In the genomic region with DNA sequence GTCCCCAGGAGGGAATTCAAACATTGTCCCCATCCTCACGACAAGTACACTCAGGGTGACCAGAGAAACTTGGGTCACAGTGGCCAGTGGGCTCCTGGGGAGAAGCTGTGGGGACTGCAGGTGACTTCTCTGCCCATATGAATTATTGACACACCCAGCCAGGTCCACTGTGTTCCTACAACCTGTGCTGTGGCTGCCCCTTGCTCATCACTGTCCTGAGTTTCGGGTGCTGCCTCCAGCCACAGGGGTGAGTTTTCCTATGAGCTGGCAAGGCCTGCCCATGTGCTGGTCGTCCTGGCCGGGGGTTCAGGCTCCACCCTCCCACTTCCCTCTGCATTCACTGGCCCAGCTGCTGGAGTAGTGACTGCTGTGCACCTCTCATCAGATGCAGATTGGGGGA, we compare ENCODE assay signal across 35 cellular contexts. TPM values are rescaled to one million over a fixed set of nuclear protein-coding genes. Genes with fewer than 3 reads are reported as not detected.
"Had no signal": no experiment of that assay in that cellular context is flagged by ENCODE, and none has a peak within 500 bp of the region (broad histone marks: within the 10 kb centered on the region; RNA-seq: fewer than 3 reads in every experiment).

No MANE protein-coding gene starts in this region.

- H3K4me3 ChIP-seq: esophagus muscularis mucosa, gastrocnemius medialis had no signal

- H3K27me3 ChIP-seq: brain microvascular endothelial cell had no signal

- H3K27ac Mint-ChIP-seq: activated B cell treated with CpG ODN at 0.5 μM for 24 hours; activated CD4-positive, alpha-beta memory T cell treated with anti-CD3 and anti-CD28 coated beads for 36 hours; activated CD8-positive, alpha-beta memory T cell treated with anti-CD3 and anti-CD28 coated beads, Interleukin-2, amount 10 ng/mL, durations not matched to agents 7 days and 5 days; activated CD8-positive, alpha-beta T cell treated with anti-CD3 and anti-CD28 coated beads, Interleukin-2, amount 10 ng/mL, durations not matched to agents 7 days and 5 days; activated naive CD4-positive, alpha-beta T cell treated with anti-CD3 and anti-CD28 coated beads, Interleukin-2, amount 10 ng/mL, durations not matched to agents 7 days and 5 days; activated naive CD8-positive, alpha-beta T cell; activated T-helper 1 cell treated with anti-CD3 and anti-CD28 coated beads, Interleukin-12 subunit alpha, Interleukin-12 subunit beta, Interleukin-2, Interleukin-4 antibody, amounts not matched to agents 30 ng/mL and 10 ng/mL and 1 ng/mL, durations not matched to agents 14 hours and 24 hours and 36 hours; activated T-helper 2 cell treated with anti-CD3 and anti-CD28 coated beads, Interferon-gamma antibody, Interleukin-2, Interleukin-4, amounts not matched to agents 10 μg/mL and 5 μg/mL and 100 μg/mL, durations not matched to agents 14 hours and 24 hours and 36 hours; effector memory CD8-positive, alpha-beta T cell; T-helper 17 cell; T-helper 2 cell treated with Interferon-gamma antibody and Interleukin-4, amounts not matched to agents 5 μg/mL and 100 μg/mL, for 36 hours had no signal

- DNase-seq: activated B cell treated with CpG ODN at 0.5 μM for 24 hours; activated CD4-positive, alpha-beta memory T cell treated with anti-CD3 and anti-CD28 coated beads for 36 hours; activated CD4-positive, alpha-beta T cell treated with anti-CD3 and anti-CD28 coated beads for 48 hours; activated CD4-positive, alpha-beta T cell treated with anti-CD3 and anti-CD28 coated beads, Interleukin-2, amount 50 U/mL, for 1 hour; activated CD8-positive, alpha-beta memory T cell treated with anti-CD3 and anti-CD28 coated beads, Interleukin-2, amount 10 ng/mL, durations not matched to agents 7 days and 5 days; activated CD8-positive, alpha-beta memory T cell treated with anti-CD3 and anti-CD28 coated beads, Interleukin-2, amount 50 U/mL, for 4 hours; activated CD8-positive, alpha-beta T cell treated with anti-CD3 and anti-CD28 coated beads, Interleukin-2, amount 10 ng/mL, durations not matched to agents 7 days and 5 days; activated effector memory CD4-positive, alpha-beta T cell treated with anti-CD3 and anti-CD28 coated beads, Interleukin-2, amount 50 U/mL, for 16 hours; activated naive CD4-positive, alpha-beta T cell; activated naive CD4-positive, alpha-beta T cell treated with anti-CD3 and anti-CD28 coated beads, Interleukin-2, amount 10 ng/mL, durations not matched to agents 7 days and 5 days; activated T-cell treated with anti-CD3 and anti-CD28 coated beads, Interleukin-2, amount 50 U/mL, for 1 hour; activated T-cell treated with anti-CD3 and anti-CD28 coated beads, Interleukin-2, amount 50 U/mL, for 48 hours; amniotic stem cell; brain microvascular endothelial cell; cortex of kidney; dermis blood vessel endothelial cell; effector CD4-positive, alpha-beta T cell; effector memory CD8-positive, alpha-beta T cell; erythroblast; foreskin keratinocyte; gastrocnemius medialis; T-helper 1 cell; T-helper 17 cell; T1000; WERI-Rb-1 had no signal

- ATAC-seq: activated CD4-positive, CD25-positive, alpha-beta regulatory T cell treated with anti-CD3 and anti-CD28 coated beads, Interleukin-2, amount 50 U/mL, for 24 hours; activated CD8-positive, alpha-beta memory T cell treated with anti-CD3 and anti-CD28 coated beads, Interleukin-2, amount 10 ng/mL, durations not matched to agents 7 days and 5 days; activated CD8-positive, alpha-beta T cell treated with anti-CD3 and anti-CD28 coated beads, Interleukin-2, amount 10 ng/mL, durations not matched to agents 7 days and 5 days; effector memory CD8-positive, alpha-beta T cell; foreskin keratinocyte; gastrocnemius medialis; T-helper 17 cell had no signal

- H3K36me3 ChIP-seq: brain microvascular endothelial cell, esophagus muscularis mucosa, gastrocnemius medialis, WERI-Rb-1 had no signal

- H3K27ac ChIP-seq: brain microvascular endothelial cell, esophagus muscularis mucosa, foreskin keratinocyte, gastrocnemius medialis, WERI-Rb-1 had no signal

- H3K4me1 Mint-ChIP-seq: activated CD8-positive, alpha-beta memory T cell treated with anti-CD3 and anti-CD28 coated beads, Interleukin-2, amount 10 ng/mL, durations not matched to agents 7 days and 5 days; activated naive CD4-positive, alpha-beta T cell treated with anti-CD3 and anti-CD28 coated beads, Interleukin-2, amount 10 ng/mL, durations not matched to agents 7 days and 5 days; central memory CD8-positive, alpha-beta T cell had no signal

- H3K36me3 Mint-ChIP-seq: activated CD4-positive, alpha-beta memory T cell treated with anti-CD3 and anti-CD28 coated beads for 36 hours; activated CD8-positive, alpha-beta memory T cell treated with anti-CD3 and anti-CD28 coated beads, Interleukin-2, amount 10 ng/mL, durations not matched to agents 7 days and 5 days; activated naive CD4-positive, alpha-beta T cell treated with anti-CD3 and anti-CD28 coated beads, Interleukin-2, amount 10 ng/mL, durations not matched to agents 7 days and 5 days had no signal

- H3K4me1 ChIP-seq: foreskin keratinocyte, gastrocnemius medialis had no signal

- H3K4me3 Mint-ChIP-seq: activated B cell treated with CpG ODN at 0.5 μM for 24 hours; activated CD4-positive, alpha-beta memory T cell treated with anti-CD3 and anti-CD28 coated beads for 36 hours; activated CD8-positive, alpha-beta memory T cell treated with anti-CD3 and anti-CD28 coated beads, Interleukin-2, amount 10 ng/mL, durations not matched to agents 7 days and 5 days; activated CD8-positive, alpha-beta T cell treated with anti-CD3 and anti-CD28 coated beads, Interleukin-2, amount 10 ng/mL, durations not matched to agents 7 days and 5 days; activated naive CD4-positive, alpha-beta T cell treated with anti-CD3 and anti-CD28 coated beads, Interleukin-2, amount 10 ng/mL, durations not matched to agents 7 days and 5 days; activated naive CD8-positive, alpha-beta T cell; activated T-helper 1 cell treated with anti-CD3 and anti-CD28 coated beads, Interleukin-12 subunit alpha, Interleukin-12 subunit beta, Interleukin-2, Interleukin-4 antibody, amounts not matched to agents 30 ng/mL and 10 ng/mL and 1 ng/mL, durations not matched to agents 14 hours and 24 hours and 36 hours; central memory CD8-positive, alpha-beta T cell; effector memory CD8-positive, alpha-beta T cell; T-helper 17 cell; T-helper 2 cell treated with Interferon-gamma antibody and Interleukin-4, amounts not matched to agents 5 μg/mL and 100 μg/mL, for 36 hours had no signal

RNA-seq across cellular contexts. Expression of a gene that starts 59.0 kb away (rescaled TPM):
- total RNA-seq: activated CD4-positive, alpha-beta memory T cell treated with anti-CD3 and anti-CD28 coated beads for 36 hours; activated CD8-positive, alpha-beta memory T cell treated with anti-CD3 and anti-CD28 coated beads for 36 hours; activated CD8-positive, alpha-beta memory T cell treated with anti-CD3 and anti-CD28 coated beads, Interleukin-2, amount 10 ng/mL, durations not matched to agents 7 days and 5 days; activated CD8-positive, alpha-beta T cell treated with anti-CD3 and anti-CD28 coated beads, Interleukin-2, amount 10 ng/mL, durations not matched to agents 7 days and 5 days; activated T-helper 1 cell treated with anti-CD3 and anti-CD28 coated beads, Interleukin-12 subunit alpha, Interleukin-12 subunit beta, Interleukin-2, Interleukin-4 antibody, amounts not matched to agents 30 ng/mL and 10 ng/mL and 1 ng/mL, durations not matched to agents 14 hours and 24 hours and 36 hours; activated T-helper 2 cell treated with anti-CD3 and anti-CD28 coated beads, Interferon-gamma antibody, Interleukin-2, Interleukin-4, amounts not matched to agents 10 μg/mL and 5 μg/mL and 100 μg/mL, durations not matched to agents 14 hours and 24 hours and 36 hours; cardiac septum; dermis blood vessel endothelial cell; foreskin keratinocyte; gastrocnemius medialis; glomerular endothelial cell had no signal
- polyA plus RNA-seq: foreskin keratinocyte had no signal
